Comparison of ENCODE assay signal across 21 cellular contexts in the genomic region with DNA sequence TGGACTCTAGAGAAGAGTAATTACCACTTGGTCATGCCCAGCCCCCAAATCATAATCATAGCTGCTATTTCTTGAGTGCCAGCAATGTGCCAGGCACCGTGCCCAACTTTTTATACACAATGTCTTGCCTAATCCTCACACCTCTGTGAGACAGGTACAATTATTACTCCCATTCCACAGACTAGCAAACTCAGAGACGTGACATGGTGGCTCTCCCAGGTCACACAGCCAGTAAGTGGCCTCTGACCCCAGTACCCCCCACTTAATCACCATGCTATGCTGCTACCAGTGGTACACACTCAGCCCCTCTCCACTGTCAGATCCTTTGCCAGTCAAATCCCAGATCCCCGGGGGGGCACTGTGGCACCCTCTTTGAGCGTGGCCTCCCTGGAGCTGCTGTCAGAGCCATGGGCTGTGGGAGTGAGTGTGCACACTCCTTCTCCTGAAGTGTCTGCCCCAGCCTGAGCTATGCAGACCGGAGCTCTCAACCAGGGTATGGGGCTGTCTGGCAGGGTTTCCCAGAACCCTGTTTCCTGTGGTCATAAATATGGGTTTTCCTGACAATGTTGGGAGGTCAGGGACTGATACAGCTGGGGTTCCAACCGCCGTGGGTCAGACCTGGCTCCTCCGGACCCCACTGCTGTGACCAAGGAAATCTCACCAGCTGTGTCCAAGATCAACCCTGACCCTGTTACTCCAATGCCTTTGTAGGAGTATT. TPM values are rescaled to one million over a fixed set of nuclear protein-coding genes. Genes with fewer than 3 reads are reported as not detected.
DNase-seq lines count a peak whose midpoint lies in the region; ATAC-seq, FAIRE-seq and TF ChIP-seq lines count a peak whose summit lies in the region.
"Had no signal": no experiment of that assay in that cellular context is flagged by ENCODE, and none has a peak within 500 bp of the region (broad histone marks: within the 10 kb centered on the region; RNA-seq: fewer than 3 reads in every experiment).

No MANE protein-coding gene starts in this region.

- no peak for TF ChIP-seq EP300 in H1 (IDR thresholded peaks at IDR 0.05; ENCODE audit: borderline replicate concordance in 1 of 2, low read depth in 2 of 2, low read length in 2 of 2)

- peak; percentile 82 for ATAC-seq in left ventricle myocardium superior
- no peak for ATAC-seq in GM21447 (IDR thresholded peaks at IDR 0.05; ENCODE audit: unreplicated experiment)
- ATAC-seq in HG02798 (IDR thresholded peaks at IDR 0.05; ENCODE audit: poor library complexity, unreplicated experiment): no peak
- ATAC-seq: HCT116, K562 had no signal

- H3K4me1 ChIP-seq in H1 (replicated peaks in 1 of 4; ENCODE audit: control insufficient read depth in 3 of 4, insufficient read depth in 4 of 4, low read length in 3 of 4): peaks cover 0 to 3% (median 0%) of the 10 kb centered on the region in 4 experiments; a peak in 2 of 7 replicates
- H3K4me1 ChIP-seq: Caco-2 had no signal

- FAIRE-seq in H1 (lab: Jason Lieb, UNC): no peak
- FAIRE-seq: K562 had no signal

- H3K56ac ChIP-seq in H1 (replicated peaks; ENCODE audit: insufficient read length, low read depth, low read length): no peak overlapping the region

- H4K20me1 ChIP-seq in H1 (replicated peaks in 1 of 2; ENCODE audit: control insufficient read depth in 1 of 2, insufficient read depth in 2 of 2, low read length in 2 of 2): no peaks in the 10 kb centered on the region

- intact Hi-C loops in CD14-positive monocyte (cut with micrococcal nuclease) (no loop called here), left ventricle myocardium superior (cut with micrococcal nuclease) (no loop called here)

- H3K4me3 Mint-ChIP-seq in CD14-positive monocyte (no peak overlapping the region), neural crest cell (no peak overlapping the region)
- H3K4me3 Mint-ChIP-seq: CD4-positive, CD25-positive, alpha-beta regulatory T cell had no signal

- no peak overlapping the region for H2BK5ac ChIP-seq in H1 (ENCODE audit: low read depth, low read length)

- H3K27me3 Mint-ChIP-seq in CD14-positive monocyte (ENCODE audit: low read depth in 3 of 3) (peaks cover 2 to 7% (median 4%) of the 10 kb centered on the region in 3 donors), neural crest cell (ENCODE audit: low read depth) (no peaks in the 10 kb centered on the region)

- no peak overlapping the region for H3K18ac ChIP-seq in H1 (ENCODE audit: extremely low read depth, low read length)

- no peak overlapping the region for H3K4me2 ChIP-seq in H1 (ENCODE audit: insufficient read depth in 1 of 2, low read depth in 2 of 2, low read length in 2 of 2)

- H3K4me1 Mint-ChIP-seq in CD14-positive monocyte (no peaks in the 10 kb centered on the region), neural crest cell (peaks cover 31% of the 10 kb centered on the region)
- H3K4me1 Mint-ChIP-seq: CD4-positive, CD25-positive, alpha-beta regulatory T cell had no signal

- H2BK15ac ChIP-seq in H1 (ENCODE audit: low read length): no peak overlapping the region

- H3K79me1 ChIP-seq in H1 (ENCODE audit: low read depth, low read length): no peaks in the 10 kb centered on the region

- no peak overlapping the region for H4K5ac ChIP-seq in H1 (ENCODE audit: insufficient read length, low read depth, low read length)

- no peak overlapping the region for H4K91ac ChIP-seq in H1 (replicated peaks; ENCODE audit: insufficient read length, low read length)

- H3K27me3 ChIP-seq in H1 (replicated peaks in 1 of 4; ENCODE audit: control insufficient read depth in 3 of 4, extremely low read depth in 1 of 4, insufficient read depth in 3 of 4, low read length in 3 of 4): no peaks in the 10 kb centered on the region

- 0 out of 2 replicates have a peak overlapping the region, but pooled peaks have one; percentile 57 for H2AK5ac ChIP-seq in H1 (ENCODE audit: low read depth, low read length)

- H3K36me3 Mint-ChIP-seq in CD14-positive monocyte: no peaks in the 10 kb centered on the region
- H3K36me3 Mint-ChIP-seq in neural crest cell (ENCODE audit: low read depth): no peaks in the 10 kb centered on the region
- H3K36me3 Mint-ChIP-seq: CD4-positive, CD25-positive, alpha-beta regulatory T cell had no signal

- no peak overlapping the region; the same call in 1 of the 2 replicates for H4K8ac ChIP-seq in H1 (ENCODE audit: extremely low read depth, insufficient read depth, low read length)

- H3K9me3 ChIP-seq in H1 (ENCODE audit: insufficient read depth in 2 of 2, low read depth in 1 of 2, low read length in 1 of 2): no peaks in the 10 kb centered on the region
- H3K9me3 ChIP-seq: Caco-2 had no signal

- H3K27ac Mint-ChIP-seq in CD14-positive monocyte (no peak overlapping the region), neural crest cell (ENCODE audit: unreplicated experiment) (peak overlapping the region; percentile 35)
- H3K27ac Mint-ChIP-seq: CD4-positive, CD25-positive, alpha-beta regulatory T cell had no signal

- no peak overlapping the region for H3K14ac ChIP-seq in H1 (ENCODE audit: insufficient read length)

- H2BK12ac ChIP-seq in H1 (ENCODE audit: low read depth, low read length): no peak overlapping the region

- H3K23me2 ChIP-seq in H1 (ENCODE audit: low read depth, low read length): no peaks in the 10 kb centered on the region

- no peak overlapping the region for H2BK120ac ChIP-seq in H1 (replicated peaks; ENCODE audit: low read depth, low read length)

- CTCF ChIA-PET in H1 (lab: Charles Lee; ENCODE audit: partially characterized antibody): interaction anchor here (0.8 to 2.5 kb wide), 14 partner anchors 9 to 268 kb away, joined by 3 to 7 read pairs (median 4); partner anchors contain the start of gene C1QB

- no peak overlapping the region for H3K27ac ChIP-seq in H1 (ENCODE audit: low read depth, low read length)
- H3K27ac ChIP-seq: HL-60 had no signal

- no peak overlapping the region for H2BK20ac ChIP-seq in H1 (ENCODE audit: low read length)

- no peak overlapping the region for H3K9ac ChIP-seq in H1 (replicated peaks in 1 of 4; ENCODE audit: extremely low read depth in 1 of 4, low read depth in 3 of 4, low read length in 3 of 4)

- DNase-seq in CD14-positive monocyte (ENCODE audit: low spot score): peak; percentile 33
- no peak for DNase-seq in H1 (ENCODE audit: low read depth in 1 of 2, low spot score in 2 of 2)
- peak; percentile 66 for DNase-seq in left ventricle myocardium superior
- no peak for DNase-seq in neural crest cell (ENCODE audit: low read depth, low spot score)
- DNase-seq in kidney glomerular epithelial cell (lab: John Stamatoyannopoulos, UW): no peak
- DNase-seq in GM19240 (ENCODE audit: insufficient read length, low spot score): no peak
- DNase-seq: Caco-2; CD4-positive, CD25-positive, alpha-beta regulatory T cell; DMS53; MV-4-11; NCI-H1417; NCI-H187 treated with DMSO at 0.1 percent for 48 hours; NCI-H446; NK-92 treated with Interleukin-12 subunit alpha and Interleukin-12 subunit beta, amount 100 ng/mL, for 24 hours; OCI-M1 had no signal

- H3K4ac ChIP-seq in H1 (replicated peaks; ENCODE audit: insufficient read length, low read depth, low read length): no peak overlapping the region

- H3K36me3 ChIP-seq in H1 (ENCODE audit: control insufficient read depth in 2 of 4, insufficient read depth in 4 of 4, low read length in 3 of 4): no peaks in the 10 kb centered on the region

- no peak overlapping the region for H3K4me3 ChIP-seq in H1 (ENCODE audit: extremely low read depth in 1 of 4, insufficient read depth in 2 of 4, low read depth in 3 of 4, low read length in 4 of 4)
- H3K4me3 ChIP-seq: K562 had no signal

- no peak overlapping the region for H3K23ac ChIP-seq in H1 (ENCODE audit: insufficient read length)

- H3K9me3 Mint-ChIP-seq in CD14-positive monocyte: no peaks in the 10 kb centered on the region
- H3K9me3 Mint-ChIP-seq in neural crest cell: no peaks in the 10 kb centered on the region

- no peaks in the 10 kb centered on the region for H3K79me2 ChIP-seq in H1 (ENCODE audit: control insufficient read depth in 1 of 2, insufficient read depth in 2 of 2, low read length in 2 of 2)

- TF ChIP-seq CTCF in CD14-positive monocyte (IDR thresholded peaks at IDR 0.05) (no peak), H1 (IDR thresholded peaks at IDR 0.05; ENCODE audit: control extremely low read depth in 1 of 3, insufficient read depth in 1 of 3, low read depth in 1 of 3, low read length in 3 of 3) (no peak), neural crest cell (conservative IDR thresholded peaks at IDR 0.05) (no peak)

- TF ChIP-seq POLR2A in H1 (IDR thresholded peaks at IDR 0.05; ENCODE audit: control extremely low read depth in 1 of 2, low read depth in 2 of 2, low read length in 2 of 2): no peak

- no peak for TF ChIP-seq RAD21 in H1 (IDR thresholded peaks at IDR 0.05 in 1 of 2, conservative IDR thresholded peaks at IDR 0.05 in 1 of 2; ENCODE audit: low read depth in 2 of 2, low read length in 2 of 2)

- POLR2A ChIA-PET in H1 (lab: Charles Lee; ENCODE audit: partially characterized antibody): no interaction called here

- WGBS in H1 (ENCODE audit: extremely low coverage in 1 of 2, insufficient coverage in 1 of 2, insufficient read length in 1 of 2, insufficient replicate concordance in 2 of 2, low coverage in 1 of 2, low lambda C conversion rate in 2 of 2, missing lambda C conversion rate in 1 of 2), 2 experiments: 89% methylated on average over 8 of the region's 8 CpGs; no CpG with 5 or more reads in 1 of the 2 experiments

- H2AFZ ChIP-seq in H1 (ENCODE audit: low read length): no peak overlapping the region

TF ChIP-seq in H1, 55 proteins besides CTCF, POLR2A, EP300 and RAD21 (continues in another document):
- TF ChIP-seq MAX (IDR thresholded peaks at IDR 0.05) (no peak), TCF12 (IDR thresholded peaks at IDR 0.05; ENCODE audit: low read depth, low read length) (no peak)

RNA-seq across cellular contexts. Expression of gene LACTBL1, which starts 51.8 kb away (rescaled TPM):
- not detected for polyA plus RNA-seq in CD14-positive monocyte
- not detected in 2 replicates for total RNA-seq in H1 (2021; fragmentation: NEBNext Ultra II Directional; extraction: Animal tissue kit (Norgen Biotek cat#: 25700))
- polyA plus RNA-seq in H1 (2011; rRNA removed): not detected in 2 replicates
- not detected for polyA plus RNA-seq in H1 (2011; cell fraction: cytosol; rRNA removed)
- not detected for polyA plus RNA-seq in H1 (2011; cell fraction: nucleus; rRNA removed)
- not detected in 4 replicates for polyA plus RNA-seq in H1 (2012, experiment 1 of 2)
- polyA plus RNA-seq in H1 (2012, experiment 2 of 2): not detected
- polyA plus RNA-seq in H1 (2013, experiment 1 of 2): not detected
- polyA plus RNA-seq in H1 (2013, experiment 2 of 2): not detected
- polyA minus RNA-seq in H1 (2011; rRNA and poly(A)+ RNA removed): not detected in 2 replicates
- not detected for polyA minus RNA-seq in H1 (2011; cell fraction: cytosol; rRNA and poly(A)+ RNA removed)
- not detected for polyA minus RNA-seq in H1 (2011; cell fraction: nucleus; rRNA and poly(A)+ RNA removed)
- total RNA-seq in left ventricle myocardium superior: not detected
- total RNA-seq in neural crest cell: not detected in 2 replicates
- total RNA-seq: Caco-2; CD4-positive, CD25-positive, alpha-beta regulatory T cell; K562; RPMI7951 had no signal
- polyA plus RNA-seq: CD4-positive, CD25-positive, alpha-beta regulatory T cell; K562 had no signal

Comparison
In these comparisons a context has a peak if more than half of its experiments do, and no peak if none do; other contexts are left out.
1. DNase-seq: peak in CD14-positive monocyte (single experiment) and left ventricle myocardium superior (single experiment); none in H1 (0 of 2), neural crest cell (single experiment), kidney glomerular epithelial cell (single experiment) and GM19240 (single experiment).